Comparison of ENCODE assay signal across 8 cellular contexts in genomic region chr7:148507064-148507573, GRCh38.
DNase-seq lines count a peak whose midpoint lies in the region; ATAC-seq, FAIRE-seq and TF ChIP-seq lines count a peak whose summit lies in the region.
"Not testable (repeated sequence)": the region's sequence is repeated elsewhere in the genome, so short reads cannot be mapped to it uniquely, and the experiment has no call there.

No MANE protein-coding gene starts in this region.

- peaks cover 19% of the 10 kb centered on the region for H3K4me1 Mint-ChIP-seq in T-helper 17 cell
- peaks cover 30% of the 10 kb centered on the region for H3K4me1 Mint-ChIP-seq in activated naive CD4-positive, alpha-beta T cell treated with anti-CD3 and anti-CD28 coated beads for 36 hours (ENCODE audit: low read depth)

- TF ChIP-seq POLR2A in GM12892 (IDR thresholded peaks at IDR 0.05; ENCODE audit: low read depth, low read length): not testable (repeated sequence)

- peak; percentile 89 for FAIRE-seq in GM12892 (lab: Jason Lieb, UNC)

- H3K9me3 Mint-ChIP-seq in activated naive CD4-positive, alpha-beta T cell treated with anti-CD3 and anti-CD28 coated beads for 36 hours: not testable (repeated sequence)

- not testable (repeated sequence) for H3K36me3 Mint-ChIP-seq in T-helper 17 cell (ENCODE audit: low read depth); activated naive CD4-positive, alpha-beta T cell treated with anti-CD3 and anti-CD28 coated beads for 36 hours (ENCODE audit: low read depth)

- DNase-seq in GM12892 (ENCODE audit: insufficient read length); T-helper 17 cell: not testable (repeated sequence)
- DNase-seq in activated naive CD4-positive, alpha-beta T cell treated with anti-CD3 and anti-CD28 coated beads for 36 hours: peak; percentile 71
- DNase-seq in stimulated activated CD8-positive, alpha-beta memory T cell treated with anti-CD3 and anti-CD28 coated beads, Interleukin-4, amount 100 ng/mL, for 48 hours: peak; percentile 45

- H3K4me3 Mint-ChIP-seq in T-helper 17 cell: peak overlapping the region; percentile 7
- H3K4me3 Mint-ChIP-seq in activated naive CD4-positive, alpha-beta T cell treated with anti-CD3 and anti-CD28 coated beads for 36 hours: not testable (repeated sequence)

- ATAC-seq in GM19043 (IDR thresholded peaks at IDR 0.05; ENCODE audit: low read depth, unreplicated experiment): peak; percentile 97
- ATAC-seq in GM21528 (IDR thresholded peaks at IDR 0.05; ENCODE audit: low FRiP score, unreplicated experiment): peak; percentile 96
- peak; percentile 92 for ATAC-seq in HG02943 (IDR thresholded peaks at IDR 0.05; ENCODE audit: low read depth, unreplicated experiment)
- ATAC-seq in HG03439 (IDR thresholded peaks at IDR 0.05; ENCODE audit: unreplicated experiment): peak; percentile 96
- peak; percentile 67 for ATAC-seq in T-helper 17 cell

- H3K27ac Mint-ChIP-seq in T-helper 17 cell: not testable (repeated sequence)
- H3K27ac Mint-ChIP-seq in activated naive CD4-positive, alpha-beta T cell treated with anti-CD3 and anti-CD28 coated beads for 36 hours: peak overlapping the region; percentile 56

- CTCF ChIA-PET in activated naive CD4-positive, alpha-beta T cell treated with anti-CD3 and anti-CD28 coated beads for 36 hours (lab: Charles Lee): interaction anchor here (1.0 kb wide), 1 partner anchor 12 kb away, joined by 3 read pairs; no protein-coding TSS in a partner anchor

- peaks cover 28% of the 10 kb centered on the region for H3K27me3 Mint-ChIP-seq in T-helper 17 cell
- not testable (repeated sequence) for H3K27me3 Mint-ChIP-seq in activated naive CD4-positive, alpha-beta T cell treated with anti-CD3 and anti-CD28 coated beads for 36 hours (ENCODE audit: low read depth)

- H3K9me3 ChIP-seq in T-helper 17 cell (ENCODE audit: control insufficient read depth, low read length, poor library complexity, severe bottlenecking): not testable (repeated sequence)

- intact Hi-C loops in activated naive CD4-positive, alpha-beta T cell treated with anti-CD3 and anti-CD28 coated beads for 36 hours (cut with micrococcal nuclease): loop anchor here (1.0 to 5.0 kb wide), 11 partner anchors 28 to 432 kb away; partner anchors contain the start of gene EZH2
